Comparison of ENCODE assay signal across 8 cellular contexts in genomic region chr1:236605030-236605806, GRCh38. TPM values are rescaled to one million over a fixed set of nuclear protein-coding genes. Genes with fewer than 3 reads are reported as not detected.
DNase-seq lines count a peak whose midpoint lies in the region; ATAC-seq and TF ChIP-seq lines count a peak whose summit lies in the region.

No MANE protein-coding gene starts in this region.

- H3K4me1 ChIP-seq in Panc1 (ENCODE audit: control insufficient read depth, insufficient read depth, low read length) (peaks cover 8% of the 10 kb centered on the region; the same call in 1 of the 2 replicates), trophoblast cell (ENCODE audit: control insufficient read depth in 1 of 2, insufficient read depth in 2 of 2, low read length in 2 of 2) (peaks cover 8 to 9% of the 10 kb centered on the region in 2 experiments)

- H3K23ac ChIP-seq in trophoblast cell (ENCODE audit: low read length): no peak overlapping the region

- POLR2A ChIA-PET in Panc1 (lab: Charles Lee): interaction anchor here (0.6 to 0.9 kb wide), 2 partner anchors 11 to 43 kb away, joined by 3 to 4 read pairs; no protein-coding TSS in a partner anchor

- peak overlapping the region; percentile 97 for H2BK120ac ChIP-seq in trophoblast cell (ENCODE audit: insufficient read depth, low read length, poor library complexity)

- H2AK5ac ChIP-seq in trophoblast cell (ENCODE audit: low read length): peak overlapping the region; percentile 54

- no peak for TF ChIP-seq CTCF in GM06990 (IDR thresholded peaks at IDR 0.05; ENCODE audit: insufficient read depth, low read length, poor library complexity, severe bottlenecking)
- no peak for TF ChIP-seq CTCF in Panc1 (IDR thresholded peaks at IDR 0.05)
- no peak for TF ChIP-seq CTCF in epithelial cell of proximal tubule (conservative IDR thresholded peaks at IDR 0.05; ENCODE audit: low read depth, low read length)

- BruUV-seq in Panc1 (replicated peaks; lab: Mats Ljungman, UMichigan): no TSS peak

- H3K79me1 ChIP-seq in trophoblast cell (ENCODE audit: low read length): peaks cover 12% of the 10 kb centered on the region

- WGBS in trophoblast cell (ENCODE audit: extremely low coverage, insufficient coverage, insufficient read length): no CpG with 5 or more reads among the region's 29 CpGs

- H3K4me3 ChIP-seq in GM06990 (replicated peaks; ENCODE audit: low read depth, low read length) (peak overlapping the region; percentile 83), Panc1 (ENCODE audit: low read depth in 2 of 2, low read length in 2 of 2) (peak overlapping the region; percentile 80 to 98), epithelial cell of proximal tubule (ENCODE audit: low read depth, low read length) (peak overlapping the region; percentile 88), trophoblast cell (ENCODE audit: low read depth, low read length) (peak overlapping the region; percentile 70)

- peaks cover 6% of the 10 kb centered on the region for H3K79me2 ChIP-seq in trophoblast cell (ENCODE audit: control insufficient read depth, insufficient read depth, low read length, poor library complexity)

- H3K9me3 ChIP-seq in Panc1 (ENCODE audit: control insufficient read depth, insufficient read depth, low read depth, low read length) (no peaks in the 10 kb centered on the region), trophoblast cell (ENCODE audit: insufficient read depth, low read depth, low read length) (no peaks in the 10 kb centered on the region)

- H4K12ac ChIP-seq in trophoblast cell (ENCODE audit: low read depth, low read length): peak overlapping the region; percentile 99

- H4K8ac ChIP-seq in trophoblast cell (ENCODE audit: low read depth, low read length): peak overlapping the region; percentile 99

- DNase-seq in GM06990 (ENCODE audit: extremely low read depth, insufficient read length) (no peak), Panc1 (ENCODE audit: low read depth, low spot score) (no peak), epithelial cell of proximal tubule (ENCODE audit: low read depth) (no peak), trophoblast cell (no peak), SHP77 (lab: John Stamatoyannopoulos, UW) (no peak)

- H2BK12ac ChIP-seq in trophoblast cell (ENCODE audit: low read length): peak overlapping the region; percentile 72

- H3K18ac ChIP-seq in trophoblast cell (ENCODE audit: low read length): peak overlapping the region; percentile 95

- H3K36me3 ChIP-seq in GM06990 (ENCODE audit: control insufficient read depth, insufficient read depth, low read length) (no peaks in the 10 kb centered on the region; the same call in 1 of the 2 replicates), Panc1 (ENCODE audit: control insufficient read depth, insufficient read depth, low read length) (peaks cover 4% of the 10 kb centered on the region), trophoblast cell (ENCODE audit: control insufficient read depth in 1 of 2, insufficient read depth in 2 of 2, low read length in 2 of 2) (peaks cover 3 to 10% of the 10 kb centered on the region in 2 experiments)

- peak overlapping the region; percentile 100 for H2AFZ ChIP-seq in trophoblast cell (ENCODE audit: insufficient read depth, low read length, poor library complexity)

- H4K91ac ChIP-seq in trophoblast cell (ENCODE audit: low read depth, low read length): peak overlapping the region; percentile 87

- peak overlapping the region; percentile 87 for H3K27ac ChIP-seq in Panc1 (ENCODE audit: low read length)
- peak overlapping the region; percentile 86 for H3K27ac ChIP-seq in trophoblast cell (ENCODE audit: low read depth, low read length)

- intact Hi-C loops in Panc1 (cut with micrococcal nuclease; ENCODE audit: unreplicated experiment): loop anchor here (5.0 to 10.0 kb wide), 2 partner anchors 82 to 170 kb away; partner anchors contain the start of gene ACTN2

- peak overlapping the region; percentile 95 for H3K14ac ChIP-seq in trophoblast cell (ENCODE audit: low read length)

- no peak; the same call in 1 of the 2 replicates for ATAC-seq in Panc1
- ATAC-seq in HG03039 (IDR thresholded peaks at IDR 0.05; ENCODE audit: unreplicated experiment): no peak
- no peak for ATAC-seq in HG03565 (IDR thresholded peaks at IDR 0.05; ENCODE audit: unreplicated experiment)
- no peak for ATAC-seq in HG02642 (IDR thresholded peaks at IDR 0.05; ENCODE audit: poor library complexity, unreplicated experiment)

- H3K27me3 ChIP-seq in GM06990 (replicated peaks; ENCODE audit: control insufficient read depth, insufficient read depth, low read length) (no peaks in the 10 kb centered on the region), Panc1 (ENCODE audit: control insufficient read depth, insufficient read depth, low read length) (0 out of 2 replicates have a peak, but pooled peaks cover 3% of the 10 kb centered on the region), trophoblast cell (ENCODE audit: insufficient read depth, low read length) (no peaks in the 10 kb centered on the region)

- H3K4ac ChIP-seq in trophoblast cell (ENCODE audit: low read depth, low read length): peak overlapping the region; percentile 55

- CTCF ChIA-PET in Panc1 (lab: Charles Lee): interaction anchor here (1.1 kb wide), 1 partner anchor 148 kb away, joined by 3 read pairs; no protein-coding TSS in a partner anchor

- peak overlapping the region; percentile 75 for H3K4me2 ChIP-seq in trophoblast cell (ENCODE audit: low read length)

- in situ Hi-C loops in Panc1 (cut with HindIII; ENCODE audit: low pct_unique_long_range_greater_than_20kb, low sequenced_read_pairs): no loop called here

- peak overlapping the region; percentile 96 for H2BK5ac ChIP-seq in trophoblast cell (ENCODE audit: low read depth, low read length, poor library complexity)

- H3K9ac ChIP-seq in trophoblast cell (ENCODE audit: low read length): peak overlapping the region; percentile 8

RNA-seq across cellular contexts. Expression of gene HEATR1, which starts 0.9 kb away (rescaled TPM):
- total RNA-seq in Panc1 (2021; ENCODE audit: unreplicated experiment) (66.5 TPM), epithelial cell of proximal tubule (29.9 and 34.9 TPM in 2 replicates)
- polyA plus RNA-seq in Panc1 (2012; ENCODE audit: insufficient read length): 13.5 TPM
- 15.7 and 15.9 TPM in 2 replicates for polyA plus RNA-seq in trophoblast cell (2013)
